In genomic region chr11:11213117-11213516, GRCh38 we compare ENCODE assay signal across 18 cellular contexts.
DNase-seq lines count a peak whose midpoint lies in the region; ATAC-seq and TF ChIP-seq lines count a peak whose summit lies in the region.
"Had no signal": no experiment of that assay in that cellular context is flagged by ENCODE, and none has a peak within 500 bp of the region (broad histone marks: within the 10 kb centered on the region; RNA-seq: fewer than 3 reads in every experiment).

No MANE protein-coding gene starts in this region.

- no peaks in the 10 kb centered on the region for H3K27me3 ChIP-seq in CD4-positive, CD25-positive, alpha-beta regulatory T cell (ENCODE audit: control insufficient read depth, insufficient read depth, low read length)
- H3K27me3 ChIP-seq: MG63, Peyer's patch had no signal

- H3K4me3 Mint-ChIP-seq in CD4-positive, CD25-positive, alpha-beta regulatory T cell: no peak overlapping the region
- H3K4me3 Mint-ChIP-seq in progenitor cell of endocrine pancreas (ENCODE audit: low read depth): no peak overlapping the region
- H3K4me3 Mint-ChIP-seq: B cell, CD14-positive monocyte had no signal

- H3K4me1 Mint-ChIP-seq in CD4-positive, CD25-positive, alpha-beta regulatory T cell: no peaks in the 10 kb centered on the region
- peaks cover 25% of the 10 kb centered on the region for H3K4me1 Mint-ChIP-seq in progenitor cell of endocrine pancreas (ENCODE audit: low read depth)
- H3K4me1 Mint-ChIP-seq: B cell, CD14-positive monocyte had no signal

- DNase-seq in CD4-positive, CD25-positive, alpha-beta regulatory T cell: no peak
- peak; percentile 53 to 80 for DNase-seq in NCI-H446 (lab: John Stamatoyannopoulos, UW)
- DNase-seq in cerebellum (ENCODE audit: low spot score): peak; percentile 28
- no peak for DNase-seq in progenitor cell of endocrine pancreas (ENCODE audit: low spot score, unreplicated experiment)
- DNase-seq in NCI-H2171 treated with DMSO at 0.1 percent for 48 hours (lab: John Stamatoyannopoulos, UW): no peak
- DNase-seq in KG1 (lab: John Stamatoyannopoulos, UW): no peak
- DNase-seq in SHP77 treated with DMSO at 0.1 percent for 48 hours (lab: John Stamatoyannopoulos, UW): no peak
- DNase-seq: EL, MG63, NCI-H1417, NCI-H1694 treated with DMSO at 0.1 percent for 48 hours, NCI-H2107, NCI-H510A treated with DMSO at 0.1 percent for 48 hours, NCI-H82, Peyer's patch had no signal

- H3K27me3 Mint-ChIP-seq in CD4-positive, CD25-positive, alpha-beta regulatory T cell: peaks cover 12% of the 10 kb centered on the region
- peaks cover 10% of the 10 kb centered on the region for H3K27me3 Mint-ChIP-seq in progenitor cell of endocrine pancreas

- no peak overlapping the region for H3K27ac ChIP-seq in CD4-positive, CD25-positive, alpha-beta regulatory T cell (ENCODE audit: insufficient read depth, low read length, poor library complexity, severe bottlenecking)
- H3K27ac ChIP-seq: A549, Peyer's patch had no signal

- H3K27ac Mint-ChIP-seq in CD4-positive, CD25-positive, alpha-beta regulatory T cell: peak overlapping the region in 2 of 3 donors; percentile 32 to 57
- H3K27ac Mint-ChIP-seq in progenitor cell of endocrine pancreas: peak overlapping the region; percentile 18
- H3K27ac Mint-ChIP-seq: B cell, CD14-positive monocyte had no signal

- H3K4me3 ChIP-seq in CD4-positive, CD25-positive, alpha-beta regulatory T cell (ENCODE audit: low read depth, low read length): no peak overlapping the region
- H3K4me3 ChIP-seq: A549, MG63, Peyer's patch had no signal

- TF ChIP-seq CTCF in progenitor cell of endocrine pancreas (IDR thresholded peaks at IDR 0.05; ENCODE audit: unreplicated experiment): no peak

- no peak for ATAC-seq in CD4-positive, CD25-positive, alpha-beta regulatory T cell (ENCODE audit: low read depth in 2 of 2)
- ATAC-seq: A549 had no signal

- peaks cover 0 to 1% (median 0%) of the 10 kb centered on the region in 7 donors for H3K9me3 Mint-ChIP-seq in CD4-positive, CD25-positive, alpha-beta regulatory T cell
- H3K9me3 Mint-ChIP-seq in progenitor cell of endocrine pancreas (ENCODE audit: low read depth): no peaks in the 10 kb centered on the region

- H3K9me3 ChIP-seq in CD4-positive, CD25-positive, alpha-beta regulatory T cell (ENCODE audit: control insufficient read depth in 2 of 2, low read length in 2 of 2): no peaks in the 10 kb centered on the region
- H3K9me3 ChIP-seq: MG63, Peyer's patch had no signal

- H3K4me1 ChIP-seq in CD4-positive, CD25-positive, alpha-beta regulatory T cell (ENCODE audit: control insufficient read depth, insufficient read depth, low read length, poor library complexity, severe bottlenecking): no peaks in the 10 kb centered on the region
- H3K4me1 ChIP-seq: A549, Peyer's patch had no signal

- H3K36me3 ChIP-seq in CD4-positive, CD25-positive, alpha-beta regulatory T cell (ENCODE audit: control insufficient read depth, insufficient read depth, low read length): no peaks in the 10 kb centered on the region
- H3K36me3 ChIP-seq: MG63, Peyer's patch had no signal

- H3K36me3 Mint-ChIP-seq in CD4-positive, CD25-positive, alpha-beta regulatory T cell: no peaks in the 10 kb centered on the region
- no peaks in the 10 kb centered on the region for H3K36me3 Mint-ChIP-seq in progenitor cell of endocrine pancreas (ENCODE audit: insufficient read depth)
- H3K36me3 Mint-ChIP-seq: CD14-positive monocyte had no signal

Comparison
In these comparisons a context has a peak if more than half of its experiments do, and no peak if none do; other contexts are left out.
1. DNase-seq: peak in NCI-H446 (2 of 2) and cerebellum (single experiment); none in CD4-positive, CD25-positive, alpha-beta regulatory T cell (0 of 3), progenitor cell of endocrine pancreas (single experiment), NCI-H2171 treated with DMSO at 0.1 percent for 48 hours (single experiment), KG1 (single experiment) and SHP77 treated with DMSO at 0.1 percent for 48 hours (single experiment).